ENCODE assay signal across 8 cellular contexts in genomic region chr3:129211772-129212171, GRCh38. TPM values are rescaled to one million over a fixed set of nuclear protein-coding genes. Genes with fewer than 3 reads are reported as not detected.
A peak's percentile ranks its signal among the peaks of the same experiment; 100 is the strongest.
DNase-seq lines count a peak whose midpoint lies in the region; ATAC-seq and TF ChIP-seq lines count a peak whose summit lies in the region.

No MANE protein-coding gene starts in this region.

- no peak for ATAC-seq in GM18909 (IDR thresholded peaks at IDR 0.05; ENCODE audit: poor library complexity, unreplicated experiment)

- no peak for TF ChIP-seq CTCF in transverse colon (IDR thresholded peaks at IDR 0.05)

- intact Hi-C loops in transverse colon (cut with DNase I; ENCODE audit: low total_unique reads) = no loop called here

- DNase-seq in NCI-H1417 (lab: John Stamatoyannopoulos, UW) (peak; percentile 29 to 69 (median 52)), NCI-H1417 treated with DMSO at 0.1 percent for 48 hours (lab: John Stamatoyannopoulos, UW) (no peak), SW480 (ENCODE audit: low spot score) (peak; percentile 95), iris pigment epithelial cell (ENCODE audit: low read depth) (peak; percentile 71), transverse colon (peak; percentile 91), activated gamma-delta T cell (lab: John Stamatoyannopoulos, UW) (no peak)
- DNase-seq in stimulated activated CD4-positive, alpha-beta T cell treated with anti-CD3 and anti-CD28 coated beads, Interleukin-1b, Interleukin-23, amount 100 ng/mL, for 48 hours = no peak

- peak overlapping the region; percentile 67 to 78 (median 71) for H3K27ac ChIP-seq in transverse colon

- no peaks in the 10 kb centered on the region for H3K9me3 ChIP-seq in transverse colon

- H3K27me3 ChIP-seq in transverse colon = no peaks in the 10 kb centered on the region

- WGBS in transverse colon (ENCODE audit: low coverage in 1 of 2), 2 donors = 22 to 27% methylated on average over 1 to 6 of the region's 6 CpGs

- in situ Hi-C loops in transverse colon (cut with MboI; ENCODE audit: low pct_ligation_motif_present in 1 of 4, low pct_unique_long_range_greater_than_20kb in 1 of 4, low sequenced_read_pairs in 3 of 4) = no loop called here

- peaks cover 4 to 22% (median 16%) of the 10 kb centered on the region in 4 donors for H3K4me1 ChIP-seq in transverse colon

- H3K36me3 ChIP-seq in transverse colon = no peaks in the 10 kb centered on the region

- TF ChIP-seq POLR2A in transverse colon (IDR thresholded peaks at IDR 0.05) = no peak

- no peak for TF ChIP-seq EP300 in transverse colon (IDR thresholded peaks at IDR 0.05; ENCODE audit: low read depth)

- no peak overlapping the region for H3K4me3 ChIP-seq in transverse colon

RNA-seq across cellular contexts. Expression of gene CNBP, which starts 28.1 kb away (rescaled TPM):
- 100 to 1,000 TPM; 169 to 329 (median 258) TPM for total RNA-seq in transverse colon

RNA-seq across cellular contexts. Expression of gene COPG1, which starts 37.6 kb away (rescaled TPM):
- total RNA-seq in transverse colon = 100 to 1,000 TPM in 3 of 4 donors, 10 to 100 TPM in 1; 64.7 to 149 (median 116) TPM

RNA-seq across cellular contexts. Expression of gene ISY1, which starts 50.9 kb away (rescaled TPM):
- total RNA-seq in transverse colon = 10 to 100 TPM in 2 of 4 donors, 1 to 10 TPM in 2; 1.6 to 14.2 (median 7.2) TPM

Comparison
In these comparisons a context has a peak if more than half of its experiments do, and no peak if none do; other contexts are left out.
1. DNase-seq: peak in NCI-H1417 (3 of 3), SW480 (single experiment), iris pigment epithelial cell (single experiment) and transverse colon (single experiment); none in NCI-H1417 treated with DMSO at 0.1 percent for 48 hours (single experiment), stimulated activated CD4-positive, alpha-beta T cell treated with anti-CD3 and anti-CD28 coated beads, Interleukin-1b, Interleukin-23, amount 100 ng/mL, for 48 hours (single experiment) and activated gamma-delta T cell (single experiment).